22 cellular contexts compared by ENCODE assay signal in the genomic region with DNA sequence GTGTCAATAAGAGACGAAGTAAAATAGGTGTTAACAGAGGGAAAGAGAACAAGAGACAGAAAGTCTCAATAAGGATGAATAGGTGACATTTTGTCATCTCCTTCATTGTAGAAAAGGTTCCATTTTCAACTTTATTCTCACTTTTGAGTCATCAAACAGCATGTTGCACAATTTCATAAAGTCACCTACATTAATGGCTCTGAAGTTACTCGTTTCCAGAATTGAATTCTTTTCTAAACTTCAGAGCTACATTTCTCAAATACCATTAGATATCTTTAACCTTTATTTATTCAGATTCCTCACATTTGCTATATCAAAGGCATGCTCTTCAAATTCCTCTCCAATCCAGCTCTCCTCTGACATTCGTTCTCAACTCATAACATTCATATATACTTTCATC.
"Had no signal": no experiment of that assay in that cellular context is flagged by ENCODE, and none has a peak within 500 bp of the region (broad histone marks: within the 10 kb centered on the region; RNA-seq: fewer than 3 reads in every experiment).

No MANE protein-coding gene starts in this region.

- H3K36me3 Mint-ChIP-seq: activated naive CD4-positive, alpha-beta T cell treated with anti-CD3 and anti-CD28 coated beads, Interleukin-2, amount 50 U/mL, for 24 hours had no signal

- H3K4me3 Mint-ChIP-seq: activated naive CD4-positive, alpha-beta T cell treated with anti-CD3 and anti-CD28 coated beads, Interleukin-2, amount 50 U/mL, for 24 hours; activated T-cell treated with anti-CD3 and anti-CD28 coated beads, Interleukin-2, amount 50 U/mL, for 72 hours; nephron progenitor cell; stimulated activated naive CD8-positive, alpha-beta T cell treated with anti-CD3 and anti-CD28 coated beads, Interleukin-15, amount 100 ng/mL, for 72 hours had no signal

- H3K27ac Mint-ChIP-seq: activated naive CD4-positive, alpha-beta T cell treated with anti-CD3 and anti-CD28 coated beads, Interleukin-2, amount 50 U/mL, for 24 hours; activated T-cell treated with anti-CD3 and anti-CD28 coated beads, Interleukin-2, amount 50 U/mL, for 72 hours; nephron progenitor cell; stimulated activated naive CD8-positive, alpha-beta T cell treated with anti-CD3 and anti-CD28 coated beads, Interleukin-15, amount 100 ng/mL, for 72 hours had no signal

- H3K27me3 Mint-ChIP-seq: stimulated activated naive CD8-positive, alpha-beta T cell treated with anti-CD3 and anti-CD28 coated beads, Interleukin-15, amount 100 ng/mL, for 72 hours had no signal

- H3K4me1 Mint-ChIP-seq: activated naive CD4-positive, alpha-beta T cell treated with anti-CD3 and anti-CD28 coated beads, Interleukin-2, amount 50 U/mL, for 24 hours; nephron progenitor cell; stimulated activated naive CD8-positive, alpha-beta T cell treated with anti-CD3 and anti-CD28 coated beads, Interleukin-15, amount 100 ng/mL, for 72 hours had no signal

- H3K36me3 ChIP-seq: adrenal gland, gastrocnemius medialis, left lung, vagina had no signal

- H3K4me1 ChIP-seq: adrenal gland, gastrocnemius medialis, left lung, vagina had no signal

- H3K27ac ChIP-seq: adrenal gland, epithelial cell of prostate, gastrocnemius medialis, left lung, vagina had no signal

- H3K9me3 ChIP-seq: adrenal gland, gastrocnemius medialis, left lung, vagina had no signal

- H3K27me3 ChIP-seq: adrenal gland, gastrocnemius medialis, left lung, vagina had no signal

- H3K9me3 Mint-ChIP-seq: activated naive CD4-positive, alpha-beta T cell treated with anti-CD3 and anti-CD28 coated beads, Interleukin-2, amount 50 U/mL, for 24 hours; activated T-cell treated with anti-CD3 and anti-CD28 coated beads, Interleukin-2, amount 50 U/mL, for 72 hours; nephron progenitor cell; stimulated activated naive CD8-positive, alpha-beta T cell treated with anti-CD3 and anti-CD28 coated beads, Interleukin-15, amount 100 ng/mL, for 72 hours had no signal

- H3K4me3 ChIP-seq: adrenal gland, gastrocnemius medialis, left lung, vagina had no signal

- DNase-seq: activated CD8-positive, alpha-beta memory T cell treated with anti-CD3 and anti-CD28 coated beads for 24 hours; activated CD8-positive, alpha-beta memory T cell treated with anti-CD3 and anti-CD28 coated beads, Interleukin-2, amount 50 U/mL, for 48 hours; activated effector memory CD4-positive, alpha-beta T cell treated with anti-CD3 and anti-CD28 coated beads, Interleukin-2, amount 50 U/mL, for 16 hours; activated T-cell treated with anti-CD3 and anti-CD28 coated beads, Interleukin-2, amount 50 U/mL, for 72 hours; adrenal gland; dermis blood vessel endothelial cell; effector memory CD4-positive, alpha-beta T cell; gastrocnemius medialis; head of caudate nucleus; left lung; midbrain; nephron progenitor cell; nucleus accumbens; right cardiac atrium; small intestine; stimulated activated CD4-positive, alpha-beta T cell treated with anti-CD3 and anti-CD28 coated beads, Interleukin-15, amount 100 ng/mL, for 24 hours; stimulated activated CD4-positive, alpha-beta T cell treated with anti-CD3 and anti-CD28 coated beads, Interleukin-2, amount 100 ng/mL, for 48 hours; stimulated activated naive CD8-positive, alpha-beta T cell treated with anti-CD3 and anti-CD28 coated beads, Interleukin-15, amount 100 ng/mL, for 72 hours had no signal

- ATAC-seq: activated CD4-positive, CD25-positive, alpha-beta regulatory T cell treated with anti-CD3 and anti-CD28 coated beads, Interleukin-2, amount 50 U/mL, for 24 hours; activated T-cell treated with anti-CD3 and anti-CD28 coated beads, Interleukin-2, amount 50 U/mL, for 72 hours; gastrocnemius medialis; left lung; right cardiac atrium; stimulated activated naive CD8-positive, alpha-beta T cell treated with anti-CD3 and anti-CD28 coated beads, Interleukin-15, amount 100 ng/mL, for 72 hours had no signal
